ENCODE assay signal across 16 cellular contexts in the genomic region with DNA sequence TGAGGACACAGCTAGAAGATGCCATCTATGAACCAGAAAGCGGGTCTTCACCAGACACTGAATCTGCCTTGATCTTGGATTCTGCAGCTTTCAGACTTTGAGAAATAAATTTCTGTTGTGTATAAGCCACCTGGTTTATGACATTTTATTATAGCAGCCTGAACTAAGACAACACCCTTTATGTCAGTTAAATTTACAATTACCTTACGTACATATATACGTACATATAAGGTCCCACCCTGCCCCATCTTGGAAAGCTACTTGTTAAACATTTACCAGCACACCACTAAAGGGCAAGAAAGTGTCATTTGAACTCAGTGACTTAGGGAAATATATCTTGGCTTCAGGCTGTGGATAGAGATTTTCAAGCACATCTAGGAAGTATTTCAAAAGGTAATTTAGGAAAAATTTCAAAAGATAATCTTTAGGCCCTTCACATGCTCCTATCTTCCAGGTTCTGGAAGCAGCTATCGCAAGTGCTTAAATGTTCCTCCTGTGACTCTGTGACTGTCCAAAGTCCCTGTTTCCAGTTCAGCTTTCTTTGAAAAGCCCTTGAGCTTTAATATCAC. TPM values are rescaled to one million over a fixed set of nuclear protein-coding genes. Genes with fewer than 3 reads are reported as not detected.
DNase-seq lines count a peak whose midpoint lies in the region; ATAC-seq, FAIRE-seq and TF ChIP-seq lines count a peak whose summit lies in the region.
"Had no signal": no experiment of that assay in that cellular context is flagged by ENCODE, and none has a peak within 500 bp of the region (broad histone marks: within the 10 kb centered on the region; RNA-seq: fewer than 3 reads in every experiment).

No MANE protein-coding gene starts in this region.

- H3K9me2 ChIP-seq in hepatocyte (replicated peaks; ENCODE audit: insufficient read depth), result no peaks in the 10 kb centered on the region

- in situ Hi-C loops in HepG2 (cut with HindIII; ENCODE audit: extremely low pct_ligation_motif_present, low pct_unique_long_range_greater_than_20kb), result loop anchor here (25.0 kb wide), 1 partner anchor 608 kb away; no protein-coding TSS in a partner anchor

- H3K4me3 ChIP-seq in hepatocyte, result no peak overlapping the region
- H3K4me3 ChIP-seq in pancreas, result no peak overlapping the region
- no peak overlapping the region for H3K4me3 ChIP-seq in HepG2 (replicated peaks in 1 of 3; ENCODE audit: insufficient read depth in 1 of 3, low read depth in 2 of 3, low read length in 3 of 3)
- H3K4me3 ChIP-seq: A549 had no signal

- H4K20me1 ChIP-seq in hepatocyte (ENCODE audit: insufficient read depth, poor library complexity, severe bottlenecking) (no peaks in the 10 kb centered on the region), HepG2 (ENCODE audit: insufficient read depth, low read length) (no peaks in the 10 kb centered on the region)

- no peak for TF ChIP-seq CTCF in hepatocyte (IDR thresholded peaks at IDR 0.05; ENCODE audit: poor library complexity)
- no peak for TF ChIP-seq CTCF in pancreas (IDR thresholded peaks at IDR 0.05)
- TF ChIP-seq CTCF in HepG2 (CRISPR knock-in tag; IDR thresholded peaks at IDR 0.05), result no peak

- DNase-seq in LoVo (ENCODE audit: low spot score) (peak; percentile 75), hepatocyte (ENCODE audit: low spot score) (peak; percentile 27), pancreas (no peak), HEK293T (ENCODE audit: extremely low spot score) (no peak), NAMALWA (ENCODE audit: low spot score) (no peak), HepG2 (ENCODE audit: low spot score) (no peak), dedifferentiated amniotic fluid mesenchymal stem cell (ENCODE audit: extremely low spot score) (no peak)
- DNase-seq: BE2C; CD4-positive, alpha-beta memory T cell; DND-41; GDM1; HCEC 1CT; IMR-90 had no signal

- H3K9ac ChIP-seq in HepG2 (ENCODE audit: insufficient read depth, low read depth, low read length), result no peak overlapping the region

- peaks cover 10% of the 10 kb centered on the region for H3K4me1 ChIP-seq in hepatocyte (ENCODE audit: insufficient read depth)
- peaks cover 0 to 13% (median 10%) of the 10 kb centered on the region in 3 donors for H3K4me1 ChIP-seq in pancreas
- H3K4me1 ChIP-seq in HepG2 (ENCODE audit: insufficient read depth, low read length), result peaks cover 31% of the 10 kb centered on the region
- H3K4me1 ChIP-seq: BE2C had no signal

- intact Hi-C loops in pancreas (cut with DNase I) (no loop called here), HepG2 (cut with micrococcal nuclease; ENCODE audit: unreplicated experiment) (no loop called here)

- H3K27ac ChIP-seq in hepatocyte (peak overlapping the region; percentile 22), pancreas (no peak overlapping the region), HepG2 (ENCODE audit: extremely low read length, insufficient read depth, low read length) (no peak overlapping the region)
- H3K27ac ChIP-seq: A549, C4-2B, HL-60 had no signal

- H3K79me2 ChIP-seq in hepatocyte (no peaks in the 10 kb centered on the region), HepG2 (ENCODE audit: insufficient read depth, low read length) (no peaks in the 10 kb centered on the region)

- TF ChIP-seq POLR2A in HepG2 (IDR thresholded peaks at IDR 0.05; ENCODE audit: insufficient read depth in 1 of 2, low read depth in 2 of 2, low read length in 2 of 2), result no peak

- CTCF ChIA-PET in HEK293T (lab: Yijun Ruan, JAX) (no interaction called here), HepG2 (lab: Yijun Ruan, JAX; ENCODE audit: low intra/inter-chr PET ratio, low total read pairs) (no interaction called here)

- no peak for TF ChIP-seq RAD21 in HepG2 (CRISPR knock-in tag; IDR thresholded peaks at IDR 0.05)

- BruUV-seq in HepG2 (replicated peaks; lab: Mats Ljungman, UMichigan), result no TSS peak

- H3K27me3 ChIP-seq in hepatocyte, result no peaks in the 10 kb centered on the region
- H3K27me3 ChIP-seq in pancreas, result no peaks in the 10 kb centered on the region
- H3K27me3 ChIP-seq in HepG2 (ENCODE audit: control insufficient read depth in 1 of 2, insufficient read depth in 2 of 2, low read length in 2 of 2), result peaks cover 0 to 39% of the 10 kb centered on the region in 2 experiments; a peak in 3 of 5 replicates
- H3K27me3 ChIP-seq: BE2C had no signal

- POLR2A ChIA-PET in HEK293T (lab: Yijun Ruan, JAX), result no interaction called here
- POLR2A ChIA-PET in HepG2 (lab: Yijun Ruan, JAX), result no interaction called here

- no peak for TF ChIP-seq EP300 in HepG2 (IDR thresholded peaks at IDR 0.05; ENCODE audit: low read depth in 2 of 2, low read length in 2 of 2)
- TF ChIP-seq EP300 in HepG2 (CRISPR knock-in tag; IDR thresholded peaks at IDR 0.05; ENCODE audit: borderline replicate concordance), result no peak

- peak; percentile 64 for FAIRE-seq in pancreas (lab: Jason Lieb, UNC)
- FAIRE-seq in HepG2 (lab: Jason Lieb, UNC), result no peak

- H3K36me3 ChIP-seq in hepatocyte (replicated peaks; ENCODE audit: insufficient read depth, low read depth) (no peaks in the 10 kb centered on the region), pancreas (no peaks in the 10 kb centered on the region), HepG2 (replicated peaks in 1 of 2; ENCODE audit: control insufficient read depth in 1 of 2, insufficient read depth in 2 of 2, low read length in 2 of 2) (no peaks in the 10 kb centered on the region)
- H3K36me3 ChIP-seq: BE2C had no signal

- H3K9me3 ChIP-seq in hepatocyte (ENCODE audit: low read depth) (no peaks in the 10 kb centered on the region), pancreas (no peaks in the 10 kb centered on the region), HepG2 (ENCODE audit: low read length) (no peaks in the 10 kb centered on the region)
- H3K9me3 ChIP-seq: BE2C had no signal

- H3K4me2 ChIP-seq in hepatocyte (peak overlapping the region; percentile 28), HepG2 (ENCODE audit: low read depth, low read length) (no peak overlapping the region)
- H3K4me2 ChIP-seq: A549 had no signal

- WGBS in hepatocyte (ENCODE audit: low lambda C conversion rate, missing lambda C conversion rate), result 71% methylated on average over 4 of the region's 4 CpGs
- 96 to 97% methylated on average over 4 of the region's 4 CpGs for WGBS in pancreas, 2 donors
- 40% methylated on average over 4 of the region's 4 CpGs for WGBS in HepG2 (ENCODE audit: low lambda C conversion rate)

- ATAC-seq in pancreas (no peak), HepG2 (no peak)
- ATAC-seq: A549 had no signal

- no peak overlapping the region for H2AFZ ChIP-seq in hepatocyte
- H2AFZ ChIP-seq in HepG2 (ENCODE audit: low read length), result no peak overlapping the region

TF ChIP-seq in HEK293T, 16 proteins besides CTCF, POLR2A, EP300 and RAD21 (continues in another document):
- TF ChIP-seq SUZ12 (IDR thresholded peaks at IDR 0.05) (no peak), NFRKB (IDR thresholded peaks at IDR 0.05) (no peak), SP1 (IDR thresholded peaks at IDR 0.05) (no peak), L3MBTL2 (conservative IDR thresholded peaks at IDR 0.05) (no peak), FOXM1 (IDR thresholded peaks at IDR 0.05; ENCODE audit: borderline replicate concordance) (no peak), LEF1 (IDR thresholded peaks at IDR 0.05; ENCODE audit: borderline replicate concordance) (no peak), CTBP1 (IDR thresholded peaks at IDR 0.05; ENCODE audit: borderline replicate concordance) (no peak), ARNT (IDR thresholded peaks at IDR 0.05) (no peak), BHLHE40 (IDR thresholded peaks at IDR 0.05; ENCODE audit: borderline replicate concordance) (no peak), FOXK2 (IDR thresholded peaks at IDR 0.05) (no peak), FOXA1 (IDR thresholded peaks at IDR 0.05) (no peak), TARDBP (IDR thresholded peaks at IDR 0.05) (no peak)

TF ChIP-seq in HepG2, 621 proteins besides CTCF, POLR2A, EP300 and RAD21 (continues in another document):
- TF ChIP-seq, protein P1, sequence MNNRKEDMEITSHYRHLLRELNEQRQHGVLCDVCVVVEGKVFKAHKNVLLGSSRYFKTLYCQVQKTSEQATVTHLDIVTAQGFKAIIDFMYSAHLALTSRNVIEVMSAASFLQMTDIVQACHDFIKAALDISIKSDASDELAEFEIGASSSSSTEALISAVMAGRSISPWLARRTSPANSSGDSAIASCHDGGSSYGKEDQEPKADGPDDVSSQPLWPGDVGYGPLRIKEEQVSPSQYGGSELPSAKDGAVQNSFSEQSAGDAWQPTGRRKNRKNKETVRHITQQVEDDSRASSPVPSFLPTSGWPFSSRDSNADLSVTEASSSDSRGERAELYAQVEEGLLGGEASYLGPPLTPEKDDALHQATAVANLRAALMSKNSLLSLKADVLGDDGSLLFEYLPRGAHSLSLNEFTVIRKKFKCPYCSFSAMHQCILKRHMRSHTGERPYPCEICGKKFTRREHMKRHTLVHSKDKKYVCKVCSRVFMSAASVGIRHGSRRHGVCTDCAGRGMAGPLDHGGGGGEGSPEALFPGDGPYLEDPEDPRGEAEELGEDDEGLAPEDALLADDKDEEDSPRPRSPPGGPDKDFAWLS (CRISPR knock-in tag; IDR thresholded peaks at IDR 0.05; ENCODE audit: borderline replicate concordance), result no peak
- TF ChIP-seq ZNF776 (CRISPR knock-in tag; IDR thresholded peaks at IDR 0.05), result no peak

RNA-seq across cellular contexts. Expression of a gene that starts 9.5 kb away (rescaled TPM):
- total RNA-seq in hepatocyte (111 and 116 TPM in 2 replicates), pancreas (10 to 100 TPM; 36.4 to 78.1 (median 42.1) TPM), HepG2 (2016; rRNA removed; fragmentation: Illumina TruSeq; extraction: Trizol) (0.33 TPM in 1 of 2 replicates, not detected in the other)
- polyA plus RNA-seq in hepatocyte (213 and 228 TPM in 2 replicates), pancreas (10 to 100 TPM; 18.6 to 57.7 TPM), HepG2 (2011; rRNA removed) (0.37 TPM in 1 of 2 replicates, not detected in the other)
- total RNA-seq in HepG2 (2016; cell fraction: cytosol; rRNA removed; fragmentation: Illumina TruSeq; extraction: Trizol; ENCODE audit: low read depth), result not detected in 2 replicates
- 0.51 TPM in 1 of 2 replicates, not detected in the other for total RNA-seq in HepG2 (2016; cell fraction: insoluble cytoplasmic fraction; rRNA removed; fragmentation: Illumina TruSeq; extraction: Trizol)
- total RNA-seq in HepG2 (2016; cell fraction: membrane; rRNA removed; fragmentation: Illumina TruSeq; extraction: Trizol), result not detected in 2 replicates
- total RNA-seq in HepG2 (2016; cell fraction: nucleus; rRNA removed; fragmentation: Illumina TruSeq; extraction: Trizol), result not detected in 2 replicates
- polyA plus RNA-seq in HepG2 (2011; cell fraction: cytosol; rRNA removed), result 0.13 and 0.21 TPM in 2 replicates
- 0.43 TPM in 1 of 2 replicates, not detected in the other for polyA plus RNA-seq in HepG2 (2011; cell fraction: nucleus; rRNA removed)
- polyA plus RNA-seq in HepG2 (2012), result not detected in 2 replicates
- polyA plus RNA-seq in HepG2 (2016; cell fraction: cytosol; fragmentation: Illumina TruSeq; extraction: Trizol; ENCODE audit: low read depth), result not detected in 2 replicates
- 0.29 TPM in 1 of 2 replicates, not detected in the other for polyA plus RNA-seq in HepG2 (2016; cell fraction: insoluble cytoplasmic fraction; fragmentation: Illumina TruSeq; extraction: Trizol; ENCODE audit: low read depth)
- polyA plus RNA-seq in HepG2 (2016; cell fraction: membrane; fragmentation: Illumina TruSeq; extraction: Trizol; ENCODE audit: low read depth), result not detected in 2 replicates
- not detected in 2 replicates for polyA plus RNA-seq in HepG2 (2016; cell fraction: nucleus; fragmentation: Illumina TruSeq; extraction: Trizol; ENCODE audit: insufficient read depth, low read depth)
- 30.8 TPM in 1 of 2 replicates, not detected in the other for polyA minus RNA-seq in HepG2 (2011; rRNA and poly(A)+ RNA removed; ENCODE audit: low replicate concordance)
- not detected in 2 replicates for polyA minus RNA-seq in HepG2 (2011; cell fraction: cytosol; rRNA and poly(A)+ RNA removed)
- not detected in 2 replicates for polyA minus RNA-seq in HepG2 (2011; cell fraction: nucleus; rRNA and poly(A)+ RNA removed)

Comparison
In these comparisons a context has a peak if more than half of its experiments do, and no peak if none do; other contexts are left out.
1. DNase-seq: peak in LoVo (single experiment) and hepatocyte (single experiment); none in pancreas (0 of 6), HEK293T (single experiment), NAMALWA (single experiment), HepG2 (single experiment) and dedifferentiated amniotic fluid mesenchymal stem cell (single experiment).
2. RNA of a gene that starts 9.5 kb away (total RNA-seq): 111 to 116 TPM in hepatocyte and 36.4 to 78.1 TPM in pancreas; 0.33 to 0.51 TPM in HepG2; every median in the first group is over 10 times any median in the second.